ENCODE assay signal across 8 cellular contexts in the genomic region with DNA sequence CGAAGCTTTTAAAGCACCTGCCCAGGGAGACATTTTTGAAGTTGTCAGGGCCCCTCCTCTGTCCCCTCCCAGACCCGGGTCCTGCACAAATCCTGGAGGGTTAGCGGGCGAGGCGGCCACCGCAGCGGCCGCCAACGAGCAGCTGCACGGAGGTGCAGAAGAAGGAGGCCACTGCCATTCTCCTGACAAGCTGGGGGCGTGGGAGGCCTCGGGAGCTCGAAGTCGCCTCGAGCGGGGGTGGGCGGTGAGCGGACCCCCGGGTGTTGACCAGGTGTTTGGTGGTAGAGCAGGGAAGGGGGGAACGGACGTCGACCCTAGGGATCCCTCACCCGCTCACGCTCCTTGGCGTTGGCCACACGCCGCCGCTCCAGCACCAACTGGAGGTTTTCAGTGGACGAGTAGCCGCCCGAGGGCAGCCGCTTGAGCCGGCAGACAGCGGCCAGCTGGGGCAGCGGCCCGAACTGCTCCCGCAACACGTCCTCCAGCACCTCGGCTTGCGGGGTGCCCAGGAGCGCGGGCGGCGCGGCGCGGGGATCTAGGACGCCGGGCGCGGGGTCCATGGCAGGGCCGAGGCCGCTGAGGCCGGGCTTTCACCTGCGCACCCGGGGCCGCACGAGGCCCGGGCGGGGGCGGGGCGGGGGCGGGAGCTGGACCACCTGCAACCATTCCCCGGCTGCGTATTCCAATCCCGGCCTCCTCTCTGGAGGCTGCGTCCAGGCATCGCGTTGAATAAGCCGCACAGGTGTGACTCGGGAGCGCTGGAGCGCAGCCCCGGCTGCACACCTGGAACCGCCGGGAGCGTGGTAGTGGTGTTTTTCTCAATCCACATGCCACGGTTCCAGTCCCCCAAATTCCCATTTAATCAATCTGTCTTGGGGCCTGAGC. TPM values are rescaled to one million over a fixed set of nuclear protein-coding genes. Genes with fewer than 3 reads are reported as not detected.
DNase-seq lines count a peak whose midpoint lies in the region; ATAC-seq and TF ChIP-seq lines count a peak whose summit lies in the region.

Gene FIGLA, minus strand, starts transcription at position 565 of the 885 bp plus-strand sequence. Its CDS starts 5 bp downstream, at position 560.

- intact Hi-C loops in CD14-positive monocyte (cut with micrococcal nuclease) = loop anchor here in 1 of 2 donors (5.0 kb wide), 1 partner anchor 157 kb away; no protein-coding TSS in a partner anchor
- intact Hi-C loops in natural killer cell (cut with micrococcal nuclease) = no loop called here

- no peaks in the 10 kb centered on the region for H3F3A ChIP-seq in Loucy (ENCODE audit: low read depth)

- H3K4me1 Mint-ChIP-seq in CD14-positive monocyte (peaks cover 52% of the 10 kb centered on the region), natural killer cell (peaks cover 8 to 15% of the 10 kb centered on the region in 2 donors)

- H3K9me3 ChIP-seq in Loucy (ENCODE audit: insufficient read depth, low read depth, low read length) = no peaks in the 10 kb centered on the region
- H3K9me3 ChIP-seq in ectodermal cell (ENCODE audit: control insufficient read depth, low read length) = no peaks in the 10 kb centered on the region

- H3K9ac ChIP-seq in Loucy (ENCODE audit: low read depth, low read length, poor library complexity, severe bottlenecking) = peak within 1 kb of the TSS; percentile 37

- H3K27me3 Mint-ChIP-seq in CD14-positive monocyte (ENCODE audit: low read depth in 3 of 3) (peaks cover 30 to 48% (median 46%) of the 10 kb centered on the region in 3 donors), natural killer cell (ENCODE audit: low read depth in 2 of 2) (peaks cover 45 to 68% of the 10 kb centered on the region in 2 donors)

- no peaks in the 10 kb centered on the region for H3K79me2 ChIP-seq in Loucy (ENCODE audit: insufficient read depth, low read length)

- H3K36me3 ChIP-seq in Loucy (ENCODE audit: insufficient read depth, low read length) = no peaks in the 10 kb centered on the region
- no peaks in the 10 kb centered on the region for H3K36me3 ChIP-seq in ectodermal cell (ENCODE audit: control insufficient read depth, insufficient read depth, low read length)

- H3K27me3 ChIP-seq in Loucy (ENCODE audit: insufficient read depth, low read length, poor library complexity, severe bottlenecking) (no peaks in the 10 kb centered on the region), ectodermal cell (ENCODE audit: control insufficient read depth, insufficient read depth, low read length, poor library complexity, severe bottlenecking) (peaks cover 83% of the 10 kb centered on the region)

- peak within 1 kb of the TSS in 2 of 7 donors; percentile 46 to 57 for H3K27ac Mint-ChIP-seq in CD14-positive monocyte
- H3K27ac Mint-ChIP-seq in natural killer cell = peak within 1 kb of the TSS in 1 of 2 donors; percentile 34

- peak; percentile 9 to 53 (median 35) for ATAC-seq in natural killer cell
- ATAC-seq in HG03520 (IDR thresholded peaks at IDR 0.05; ENCODE audit: unreplicated experiment) = no peak
- no peak for ATAC-seq in GM18868 (IDR thresholded peaks at IDR 0.05; ENCODE audit: unreplicated experiment)

- DNase-seq in CD14-positive monocyte (ENCODE audit: low spot score) (no peak), natural killer cell (no peak), AML-193 (lab: John Stamatoyannopoulos, UW) (no peak), hypothalamus (lab: John Stamatoyannopoulos, UW) (no peak)

- H3K36me3 Mint-ChIP-seq in CD14-positive monocyte (peaks cover 11 to 19% of the 10 kb centered on the region in 2 donors), natural killer cell (no peaks in the 10 kb centered on the region)

- no peak for TF ChIP-seq CTCF in CD14-positive monocyte (IDR thresholded peaks at IDR 0.05)
- no peak for TF ChIP-seq CTCF in Loucy (conservative IDR thresholded peaks at IDR 0.05; ENCODE audit: low read length)
- no peak for TF ChIP-seq CTCF in natural killer cell (IDR thresholded peaks at IDR 0.05)

- H3K4me3 ChIP-seq in Loucy (ENCODE audit: low read length, poor library complexity, severe bottlenecking) (peak within 1 kb of the TSS; percentile 28), ectodermal cell (ENCODE audit: insufficient read depth, low read depth, low read length) (peak within 1 kb of the TSS; percentile 27)

- no peaks in the 10 kb centered on the region for H3K9me2 ChIP-seq in Loucy (replicated peaks; ENCODE audit: low read depth, low read length)

- peak within 1 kb of the TSS; percentile 92 for H2AFZ ChIP-seq in Loucy (ENCODE audit: low read length)

- no peaks in the 10 kb centered on the region for H4K20me1 ChIP-seq in Loucy (ENCODE audit: insufficient read depth, low read length, poor library complexity, severe bottlenecking)

- no peak within 1 kb of the TSS for H3K27ac ChIP-seq in ectodermal cell (ENCODE audit: insufficient read depth, low read depth, low read length, poor library complexity, severe bottlenecking)

- peaks cover 2 to 9% (median 4%) of the 10 kb centered on the region in 7 donors for H3K9me3 Mint-ChIP-seq in CD14-positive monocyte
- no peaks in the 10 kb centered on the region for H3K9me3 Mint-ChIP-seq in natural killer cell

- peak within 1 kb of the TSS; percentile 48 for H3K4me2 ChIP-seq in Loucy (ENCODE audit: low read depth, low read length, poor library complexity, severe bottlenecking)

- H3K4me1 ChIP-seq in Loucy (ENCODE audit: insufficient read depth, low read length, poor library complexity, severe bottlenecking) (no peaks in the 10 kb centered on the region), ectodermal cell (ENCODE audit: control insufficient read depth, insufficient read depth, low read length) (no peaks in the 10 kb centered on the region)

- 3 to 4% methylated on average over 76 to 78 of the region's 78 CpGs for WGBS in ectodermal cell, 2 experiments

- H3K4me3 Mint-ChIP-seq in CD14-positive monocyte (peak within 1 kb of the TSS; percentile 80 to 94), natural killer cell (peak within 1 kb of the TSS; percentile 93)

RNA-seq across cellular contexts. Expression of gene FIGLA, which starts in this region (rescaled TPM):
- not detected for polyA plus RNA-seq in CD14-positive monocyte
- not detected for polyA plus RNA-seq in ectodermal cell (2013, experiment 1 of 4)
- not detected for polyA plus RNA-seq in ectodermal cell (2013, experiment 2 of 4)
- polyA plus RNA-seq in ectodermal cell (2013, experiment 3 of 4) = not detected
- not detected for polyA plus RNA-seq in ectodermal cell (2013, experiment 4 of 4)
- total RNA-seq in natural killer cell = not detected

Comparison
In these comparisons a context has a peak if more than half of its experiments do, and no peak if none do; other contexts are left out.
1. Peak in ATAC-seq in natural killer cell; RNA of the gene not detected or under 1 TPM.